8 cellular contexts compared by ENCODE assay signal in the genomic region with DNA sequence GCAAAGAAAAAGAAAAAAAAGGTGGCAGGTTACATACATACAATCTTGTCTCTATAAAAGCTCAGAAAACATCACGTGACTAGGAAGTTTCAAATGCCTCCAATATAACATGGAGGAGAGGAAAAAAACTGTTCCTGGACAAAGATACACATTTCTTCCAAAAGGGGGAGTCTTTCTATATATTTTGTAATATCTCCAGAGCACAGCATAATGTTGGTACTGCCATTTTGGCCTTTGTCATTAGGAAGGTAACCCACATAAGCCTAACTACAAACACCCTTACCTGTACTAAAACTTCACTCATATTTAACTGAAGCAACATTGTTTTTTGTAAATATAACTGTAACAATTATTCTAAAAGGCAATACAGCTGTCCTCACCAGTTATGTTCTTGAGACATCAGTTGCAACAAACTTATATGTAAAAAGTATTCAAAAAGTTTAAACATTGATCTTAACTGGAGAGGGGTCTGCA. TPM values are rescaled to one million over a fixed set of nuclear protein-coding genes. Genes with fewer than 3 reads are reported as not detected.
DNase-seq lines count a peak whose midpoint lies in the region; ATAC-seq and TF ChIP-seq lines count a peak whose summit lies in the region.

No MANE protein-coding gene starts in this region.

- peaks cover 3% of the 10 kb centered on the region for H3K27me3 ChIP-seq in fibroblast of lung (ENCODE audit: control insufficient read depth, insufficient read depth, low read length)
- H3K27me3 ChIP-seq in smooth muscle cell (ENCODE audit: low read depth) = no peaks in the 10 kb centered on the region

- no peaks in the 10 kb centered on the region for H3K9me3 Mint-ChIP-seq in activated T-cell treated with anti-CD3 and anti-CD28 coated beads, Interleukin-2, amount 50 U/mL, for 4 hours

- peak overlapping the region; percentile 98 for H3K4me3 Mint-ChIP-seq in activated T-cell treated with anti-CD3 and anti-CD28 coated beads, Interleukin-2, amount 50 U/mL, for 4 hours

- 49% methylated on average over 1 of the region's 1 CpG for WGBS in smooth muscle cell (ENCODE audit: low lambda C conversion rate)

- peaks cover 16% of the 10 kb centered on the region for H3F3A ChIP-seq in smooth muscle cell (ENCODE audit: low read depth)

- peaks cover 22% of the 10 kb centered on the region for H3K36me3 Mint-ChIP-seq in activated T-cell treated with anti-CD3 and anti-CD28 coated beads, Interleukin-2, amount 50 U/mL, for 4 hours (ENCODE audit: insufficient read depth)

- peak overlapping the region; percentile 18 for H2AFZ ChIP-seq in fibroblast of lung (ENCODE audit: low read length)
- peak overlapping the region; percentile 85 for H2AFZ ChIP-seq in smooth muscle cell (ENCODE audit: low read depth)

- H3K79me2 ChIP-seq in fibroblast of lung (ENCODE audit: control insufficient read depth, insufficient read depth, low read length) (peaks cover 34% of the 10 kb centered on the region), smooth muscle cell (ENCODE audit: low read depth) (peaks cover 38% of the 10 kb centered on the region)

- H3K27ac ChIP-seq in fibroblast of lung (ENCODE audit: insufficient read depth, low read length) = no peak overlapping the region
- H3K27ac ChIP-seq in smooth muscle cell (ENCODE audit: low read depth) = peak overlapping the region; percentile 92

- no peaks in the 10 kb centered on the region for H3K36me3 ChIP-seq in fibroblast of lung (ENCODE audit: control insufficient read depth, insufficient read depth, low read length)
- no peaks in the 10 kb centered on the region for H3K36me3 ChIP-seq in smooth muscle cell (ENCODE audit: low read depth)

- H3K4me1 ChIP-seq in fibroblast of lung (ENCODE audit: control insufficient read depth, extremely low read depth, insufficient read depth, low read length) (peaks cover 2% of the 10 kb centered on the region), smooth muscle cell (ENCODE audit: low read depth) (peaks cover 34% of the 10 kb centered on the region)

- DNase-seq in activated T-cell treated with anti-CD3 and anti-CD28 coated beads, Interleukin-2, amount 50 U/mL, for 4 hours = no peak
- DNase-seq in activated T-cell treated with anti-CD3 and anti-CD28 coated beads, Interleukin-2, amount 50 U/mL, for 1 hour = no peak
- peak; percentile 57 for DNase-seq in NCI-H1048 (lab: John Stamatoyannopoulos, UW)
- peak; percentile 63 to 79 for DNase-seq in fibroblast of lung (ENCODE audit: low read depth in 2 of 2)
- no peak for DNase-seq in smooth muscle cell (lab: John Stamatoyannopoulos, UW; ENCODE audit: unreplicated experiment)
- no peak for DNase-seq in activated gamma-delta T cell (lab: John Stamatoyannopoulos, UW)

- peaks cover 32% of the 10 kb centered on the region for H3K4me1 Mint-ChIP-seq in activated T-cell treated with anti-CD3 and anti-CD28 coated beads, Interleukin-2, amount 50 U/mL, for 4 hours (ENCODE audit: low read depth)

- H3K27me3 Mint-ChIP-seq in activated T-cell treated with anti-CD3 and anti-CD28 coated beads, Interleukin-2, amount 50 U/mL, for 4 hours (ENCODE audit: low read depth) = peaks cover 18% of the 10 kb centered on the region

- H3K4me2 ChIP-seq in fibroblast of lung (ENCODE audit: extremely low read depth, insufficient read depth, low read length) (peak overlapping the region; percentile 88), smooth muscle cell (peak overlapping the region; percentile 91)

- TF ChIP-seq CTCF in fibroblast of lung (conservative IDR thresholded peaks at IDR 0.05 in 1 of 2, IDR thresholded peaks at IDR 0.05 in 1 of 2; ENCODE audit: low read depth in 1 of 2, low read length in 2 of 2) (peak; percentile 18 to 46), smooth muscle cell (IDR thresholded peaks at IDR 0.05; ENCODE audit: borderline replicate concordance, insufficient read depth, poor library complexity, severe bottlenecking) (peak; percentile 55)

- no peak for ATAC-seq in activated T-cell treated with anti-CD3 and anti-CD28 coated beads, Interleukin-2, amount 50 U/mL, for 4 hours
- peak; percentile 65 for ATAC-seq in SK-N-SH treated with all-trans-retinoic acid at 6 μM for 48 hours
- ATAC-seq in HG02571 (IDR thresholded peaks at IDR 0.05; ENCODE audit: unreplicated experiment) = no peak

- H3K9ac ChIP-seq in fibroblast of lung (ENCODE audit: insufficient read depth, low read length) = no peak overlapping the region
- H3K9ac ChIP-seq in smooth muscle cell (ENCODE audit: low read depth) = peak overlapping the region; percentile 97

- H4K20me1 ChIP-seq in fibroblast of lung (ENCODE audit: control insufficient read depth, extremely low read depth, insufficient read depth, low read length) = no peaks in the 10 kb centered on the region
- peaks cover 29% of the 10 kb centered on the region for H4K20me1 ChIP-seq in smooth muscle cell (ENCODE audit: low read depth)

- H3K4me3 ChIP-seq in fibroblast of lung (replicated peaks in 1 of 4; ENCODE audit: control extremely low read depth in 1 of 4, insufficient read depth in 1 of 4, low read depth in 3 of 4, low read length in 4 of 4) = peak overlapping the region; percentile 88 to 97 (median 92)
- H3K4me3 ChIP-seq in smooth muscle cell = peak overlapping the region; percentile 71

- H3K9me3 ChIP-seq in fibroblast of lung (ENCODE audit: control insufficient read depth, insufficient read depth, low read depth, low read length) (no peaks in the 10 kb centered on the region), smooth muscle cell (replicated peaks; ENCODE audit: low read depth) (no peaks in the 10 kb centered on the region)

TF ChIP-seq in SK-N-SH treated with all-trans-retinoic acid at 6 μM for 48 hours, 23 proteins besides CTCF, POLR2A, EP300 and RAD21:
- TF ChIP-seq, protein P1, sequence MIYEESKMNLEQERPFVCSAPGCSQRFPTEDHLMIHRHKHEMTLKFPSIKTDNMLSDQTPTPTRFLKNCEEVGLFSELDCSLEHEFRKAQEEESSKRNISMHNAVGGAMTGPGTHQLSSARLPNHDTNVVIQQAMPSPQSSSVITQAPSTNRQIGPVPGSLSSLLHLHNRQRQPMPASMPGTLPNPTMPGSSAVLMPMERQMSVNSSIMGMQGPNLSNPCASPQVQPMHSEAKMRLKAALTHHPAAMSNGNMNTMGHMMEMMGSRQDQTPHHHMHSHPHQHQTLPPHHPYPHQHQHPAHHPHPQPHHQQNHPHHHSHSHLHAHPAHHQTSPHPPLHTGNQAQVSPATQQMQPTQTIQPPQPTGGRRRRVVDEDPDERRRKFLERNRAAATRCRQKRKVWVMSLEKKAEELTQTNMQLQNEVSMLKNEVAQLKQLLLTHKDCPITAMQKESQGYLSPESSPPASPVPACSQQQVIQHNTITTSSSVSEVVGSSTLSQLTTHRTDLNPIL (CRISPR knock-in tag; IDR thresholded peaks at IDR 0.05; ENCODE audit: low read depth) = no peak
- TF ChIP-seq SNAI2 (CRISPR knock-in tag; IDR thresholded peaks at IDR 0.05) (peak; percentile 76; the same call in 1 of the 2 replicates), ZNF565 (CRISPR knock-in tag; conservative IDR thresholded peaks at IDR 0.05; ENCODE audit: low read depth) (0 out of 2 replicates have a peak, but pooled peaks have one; percentile 20), ZNF70 (CRISPR knock-in tag; IDR thresholded peaks at IDR 0.05) (0 out of 2 replicates have a peak, but pooled peaks have one; percentile 34)
- TF ChIP-seq, protein P2, sequence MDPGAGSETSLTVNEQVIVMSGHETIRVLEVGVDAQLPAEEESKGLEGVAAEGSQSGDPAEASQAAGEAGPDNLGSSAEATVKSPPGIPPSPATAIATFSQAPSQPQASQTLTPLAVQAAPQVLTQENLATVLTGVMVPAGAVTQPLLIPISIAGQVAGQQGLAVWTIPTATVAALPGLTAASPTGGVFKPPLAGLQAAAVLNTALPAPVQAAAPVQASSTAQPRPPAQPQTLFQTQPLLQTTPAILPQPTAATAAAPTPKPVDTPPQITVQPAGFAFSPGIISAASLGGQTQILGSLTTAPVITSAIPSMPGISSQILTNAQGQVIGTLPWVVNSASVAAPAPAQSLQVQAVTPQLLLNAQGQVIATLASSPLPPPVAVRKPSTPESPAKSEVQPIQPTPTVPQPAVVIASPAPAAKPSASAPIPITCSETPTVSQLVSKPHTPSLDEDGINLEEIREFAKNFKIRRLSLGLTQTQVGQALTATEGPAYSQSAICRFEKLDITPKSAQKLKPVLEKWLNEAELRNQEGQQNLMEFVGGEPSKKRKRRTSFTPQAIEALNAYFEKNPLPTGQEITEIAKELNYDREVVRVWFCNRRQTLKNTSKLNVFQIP (CRISPR knock-in tag; IDR thresholded peaks at IDR 0.05; ENCODE audit: borderline replicate concordance, low read depth) = peak; percentile 75; the same call in 1 of the 2 replicates
TF ChIP-seq in SK-N-SH treated with all-trans-retinoic acid at 6 μM for 48 hours: peak in this region for 4.

RNA-seq across cellular contexts. Expression of a gene that starts 1.2 kb away (rescaled TPM):
- total RNA-seq in activated T-cell treated with anti-CD3 and anti-CD28 coated beads, Interleukin-2, amount 50 U/mL, for 4 hours = 1,000 to 10,000 TPM in 2 of 3 donors, 100 to 1,000 TPM in 1; 967 to 1,090 (median 1,019) TPM
- total RNA-seq in fibroblast of lung (207 and 256 TPM in 2 replicates), smooth muscle cell (433 and 546 TPM in 2 replicates)
- polyA plus RNA-seq in fibroblast of lung (631 and 647 TPM in 2 replicates), smooth muscle cell (409 and 460 TPM in 2 replicates)
- polyA plus RNA-seq in fibroblast of lung (2012) = 781 and 796 TPM in 2 replicates
- polyA minus RNA-seq in fibroblast of lung (ENCODE audit: low replicate concordance) = 73.6 and 84.5 TPM in 2 replicates

RNA-seq across cellular contexts. Expression of a gene that starts 48.4 kb away (rescaled TPM):
- under 1 TPM in 1 of 3 donors, not detected in 2; 0.13 TPM for total RNA-seq in activated T-cell treated with anti-CD3 and anti-CD28 coated beads, Interleukin-2, amount 50 U/mL, for 4 hours
- total RNA-seq in fibroblast of lung (0.77 and 1.5 TPM in 2 replicates), smooth muscle cell (9.0 and 10.0 TPM in 2 replicates)
- polyA plus RNA-seq in fibroblast of lung (7.4 and 8.7 TPM in 2 replicates), smooth muscle cell (13.8 and 14.3 TPM in 2 replicates)
- polyA plus RNA-seq in fibroblast of lung (2012) = 14.8 and 15.7 TPM in 2 replicates
- polyA minus RNA-seq in fibroblast of lung (ENCODE audit: low replicate concordance) = 2.6 and 3.5 TPM in 2 replicates

Comparison
In these comparisons a context has a peak if more than half of its experiments do, and no peak if none do; other contexts are left out.
1. DNase-seq: peak in NCI-H1048 (single experiment) and fibroblast of lung (2 of 2); none in activated T-cell treated with anti-CD3 and anti-CD28 coated beads, Interleukin-2, amount 50 U/mL, for 4 hours (single experiment), activated T-cell treated with anti-CD3 and anti-CD28 coated beads, Interleukin-2, amount 50 U/mL, for 1 hour (single experiment), smooth muscle cell (single experiment) and activated gamma-delta T cell (single experiment).